Comparison of ENCODE assay signal across 16 cellular contexts in the genomic region with DNA sequence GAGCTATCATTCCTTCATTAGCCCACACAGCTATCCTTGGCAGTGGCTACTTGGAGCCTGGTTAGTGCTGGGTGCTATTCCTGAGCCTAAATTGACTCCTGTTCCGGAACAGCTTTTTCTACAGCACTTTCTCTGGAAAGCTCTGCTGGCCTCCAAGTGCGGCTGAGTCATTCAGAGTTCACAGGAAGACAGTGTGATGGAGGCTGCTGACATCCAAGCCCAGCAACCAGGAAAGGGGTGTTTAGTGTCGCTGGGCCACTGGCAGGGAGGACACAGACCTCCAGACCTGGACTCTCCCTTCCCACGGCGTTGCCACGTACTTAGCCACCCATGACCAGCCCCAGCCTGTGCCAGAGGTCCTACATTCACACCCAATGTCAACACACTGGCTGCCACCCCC. TPM values are rescaled to one million over a fixed set of nuclear protein-coding genes. Genes with fewer than 3 reads are reported as not detected.
DNase-seq lines count a peak whose midpoint lies in the region; ATAC-seq and TF ChIP-seq lines count a peak whose summit lies in the region.
"Had no signal": no experiment of that assay in that cellular context is flagged by ENCODE, and none has a peak within 500 bp of the region (broad histone marks: within the 10 kb centered on the region; RNA-seq: fewer than 3 reads in every experiment).

No MANE protein-coding gene starts in this region.

- H2AFZ ChIP-seq in PC-3 (ENCODE audit: low read length) (no peak overlapping the region), osteoblast (ENCODE audit: low read length) (peak overlapping the region; percentile 68)
- H2AFZ ChIP-seq: GM23338, hepatocyte had no signal

- peak overlapping the region in 5 of 8 donors; percentile 57 to 96 (median 93) for H3K27ac Mint-ChIP-seq in CD8-positive, alpha-beta memory T cell
- H3K27ac Mint-ChIP-seq in naive thymus-derived CD4-positive, alpha-beta T cell, result no peak overlapping the region
- H3K27ac Mint-ChIP-seq in type B pancreatic cell, result no peak overlapping the region
- H3K27ac Mint-ChIP-seq: GM23338 had no signal

- no peaks in the 10 kb centered on the region for H3K27me3 Mint-ChIP-seq in CD8-positive, alpha-beta memory T cell
- H3K27me3 Mint-ChIP-seq in naive thymus-derived CD4-positive, alpha-beta T cell, result no peaks in the 10 kb centered on the region
- H3K27me3 Mint-ChIP-seq in type B pancreatic cell, result no peaks in the 10 kb centered on the region

- no peaks in the 10 kb centered on the region for H3K36me3 ChIP-seq in CD8-positive, alpha-beta memory T cell (ENCODE audit: insufficient read depth, low read length)
- H3K36me3 ChIP-seq in PC-3 (ENCODE audit: low read depth, low read length) (no peaks in the 10 kb centered on the region), osteoblast (ENCODE audit: insufficient read depth, low read length) (no peaks in the 10 kb centered on the region)
- H3K36me3 ChIP-seq in naive thymus-derived CD4-positive, alpha-beta T cell (ENCODE audit: control insufficient read depth in 2 of 3, insufficient read depth in 3 of 3, low read length in 3 of 3), result no peaks in the 10 kb centered on the region

- no peaks in the 10 kb centered on the region for H3K9me3 Mint-ChIP-seq in CD8-positive, alpha-beta memory T cell
- no peaks in the 10 kb centered on the region for H3K9me3 Mint-ChIP-seq in naive thymus-derived CD4-positive, alpha-beta T cell
- peaks cover 4% of the 10 kb centered on the region for H3K9me3 Mint-ChIP-seq in type B pancreatic cell
- H3K9me3 Mint-ChIP-seq: GM23338 had no signal

- H3K79me2 ChIP-seq in PC-3 (ENCODE audit: low read length) (no peaks in the 10 kb centered on the region), osteoblast (ENCODE audit: insufficient read depth, low read length) (no peaks in the 10 kb centered on the region)
- H3K79me2 ChIP-seq: hepatocyte had no signal

- H3K4me2 ChIP-seq in PC-3 (ENCODE audit: low read length) (no peak overlapping the region), osteoblast (ENCODE audit: insufficient read depth, low read length) (no peak overlapping the region)
- H3K4me2 ChIP-seq: GM23338, hepatocyte had no signal

- peak; percentile 70 for ATAC-seq in PC-3
- ATAC-seq in naive thymus-derived CD4-positive, alpha-beta T cell, result no peak
- ATAC-seq in GM18868 (IDR thresholded peaks at IDR 0.05; ENCODE audit: unreplicated experiment), result no peak
- ATAC-seq in HG03097 (IDR thresholded peaks at IDR 0.05; ENCODE audit: low FRiP score, unreplicated experiment), result no peak
- ATAC-seq: GM23338, left lobe of liver had no signal

- H3K4me3 ChIP-seq in CD8-positive, alpha-beta memory T cell (ENCODE audit: low read length), result no peak overlapping the region
- H3K4me3 ChIP-seq in PC-3 (ENCODE audit: low read length) (no peak overlapping the region), fibroblast of pulmonary artery (replicated peaks; ENCODE audit: low read depth, low read length) (no peak overlapping the region), osteoblast (ENCODE audit: insufficient read depth, low read length) (no peak overlapping the region)
- no peak overlapping the region for H3K4me3 ChIP-seq in naive thymus-derived CD4-positive, alpha-beta T cell (ENCODE audit: low read length)
- H3K4me3 ChIP-seq: GM23338, hepatocyte had no signal

- H3K9me3 ChIP-seq in CD8-positive, alpha-beta memory T cell (ENCODE audit: low read length), result no peaks in the 10 kb centered on the region
- H3K9me3 ChIP-seq in PC-3 (ENCODE audit: low read length) (no peaks in the 10 kb centered on the region), osteoblast (ENCODE audit: low read depth, low read length) (no peaks in the 10 kb centered on the region)
- no peaks in the 10 kb centered on the region for H3K9me3 ChIP-seq in naive thymus-derived CD4-positive, alpha-beta T cell (ENCODE audit: control insufficient read depth in 2 of 3, low read length in 3 of 3)

- no peak for DNase-seq in CD8-positive, alpha-beta memory T cell
- peak; percentile 18 for DNase-seq in PC-3
- DNase-seq in fibroblast of pulmonary artery (ENCODE audit: low read depth), result peak; percentile 41
- DNase-seq in osteoblast (ENCODE audit: insufficient read length, low spot score, missing footprints), result peak; percentile 93
- DNase-seq in naive thymus-derived CD4-positive, alpha-beta T cell, result no peak
- no peak for DNase-seq in type B pancreatic cell (ENCODE audit: extremely low spot score, unreplicated experiment)
- DNase-seq: activated effector memory CD4-positive, alpha-beta T cell treated with Interleukin-2 at 50 U/mL for 16 hours; NCI-H187; NCI-H774; occipital lobe; SIG-M5 had no signal

- no peaks in the 10 kb centered on the region for H3K9me2 ChIP-seq in PC-3 (replicated peaks; ENCODE audit: low read length)

- peak overlapping the region in 1 of 7 donors; percentile 57 for H3K4me3 Mint-ChIP-seq in CD8-positive, alpha-beta memory T cell
- H3K4me3 Mint-ChIP-seq in naive thymus-derived CD4-positive, alpha-beta T cell, result no peak overlapping the region
- H3K4me3 Mint-ChIP-seq in type B pancreatic cell, result no peak overlapping the region
- H3K4me3 Mint-ChIP-seq: GM23338 had no signal

- H3K4me1 ChIP-seq in CD8-positive, alpha-beta memory T cell (ENCODE audit: insufficient read depth, low read length), result peaks cover 26% of the 10 kb centered on the region
- H3K4me1 ChIP-seq in PC-3 (ENCODE audit: insufficient read depth, low read length), result no peaks in the 10 kb centered on the region
- no peaks in the 10 kb centered on the region for H3K4me1 ChIP-seq in osteoblast (ENCODE audit: insufficient read depth, low read length)
- H3K4me1 ChIP-seq in naive thymus-derived CD4-positive, alpha-beta T cell (ENCODE audit: control insufficient read depth in 2 of 2, insufficient read depth in 2 of 2, low read length in 2 of 2), result peaks cover 0 to 22% of the 10 kb centered on the region in 2 donors

- H3F3A ChIP-seq in PC-3 (ENCODE audit: low read length, unreplicated experiment), result no peaks in the 10 kb centered on the region

- H4K20me1 ChIP-seq in PC-3 (ENCODE audit: low read length) (no peaks in the 10 kb centered on the region), osteoblast (ENCODE audit: insufficient read depth, low read length) (no peaks in the 10 kb centered on the region)

- intact Hi-C loops in PC-3 (cut with micrococcal nuclease), result no loop called here
- intact Hi-C loops in naive thymus-derived CD4-positive, alpha-beta T cell (cut with micrococcal nuclease), result no loop called here

- H3K4me1 Mint-ChIP-seq in CD8-positive, alpha-beta memory T cell, result peaks cover 26 to 35% (median 33%) of the 10 kb centered on the region in 3 donors
- H3K4me1 Mint-ChIP-seq in naive thymus-derived CD4-positive, alpha-beta T cell, result peaks cover 0 to 8% (median 0%) of the 10 kb centered on the region in 7 donors
- peaks cover 6% of the 10 kb centered on the region for H3K4me1 Mint-ChIP-seq in type B pancreatic cell (ENCODE audit: unreplicated experiment)

- POLR2A ChIA-PET in CD8-positive, alpha-beta memory T cell (lab: Charles Lee), result no interaction called here
- POLR2A ChIA-PET in PC-3 (lab: Charles Lee; ENCODE audit: unreplicated experiment), result no interaction called here
- POLR2A ChIA-PET in naive thymus-derived CD4-positive, alpha-beta T cell (lab: Charles Lee), result no interaction called here

- CTCF ChIA-PET in CD8-positive, alpha-beta memory T cell (lab: Charles Lee), result interaction anchor here (0.9 to 1.4 kb wide), 2 partner anchors 75 to 76 kb away, joined by 3 to 4 read pairs; no protein-coding TSS in a partner anchor
- CTCF ChIA-PET in PC-3 (lab: Charles Lee), result no interaction called here
- CTCF ChIA-PET in naive thymus-derived CD4-positive, alpha-beta T cell (lab: Charles Lee), result no interaction called here

- H3K9ac ChIP-seq in PC-3 (ENCODE audit: low read length), result no peak overlapping the region

- H3K27ac ChIP-seq in CD8-positive, alpha-beta memory T cell (ENCODE audit: low read depth, low read length), result no peak overlapping the region
- H3K27ac ChIP-seq in PC-3 (ENCODE audit: low read length) (no peak overlapping the region), osteoblast (ENCODE audit: low read depth, low read length) (no peak overlapping the region)
- H3K27ac ChIP-seq in naive thymus-derived CD4-positive, alpha-beta T cell (ENCODE audit: low read depth, low read length), result no peak overlapping the region
- H3K27ac ChIP-seq: hepatocyte had no signal

- H3K36me3 Mint-ChIP-seq in CD8-positive, alpha-beta memory T cell, result no peaks in the 10 kb centered on the region
- H3K36me3 Mint-ChIP-seq in naive thymus-derived CD4-positive, alpha-beta T cell, result no peaks in the 10 kb centered on the region
- no peaks in the 10 kb centered on the region for H3K36me3 Mint-ChIP-seq in type B pancreatic cell

- no TSS peak for BruUV-seq in PC-3 (replicated peaks; lab: Mats Ljungman, UMichigan)

- TF ChIP-seq CTCF in PC-3 (conservative IDR thresholded peaks at IDR 0.05; ENCODE audit: low read depth, low read length) (no peak), fibroblast of pulmonary artery (IDR thresholded peaks at IDR 0.05; ENCODE audit: low read length, missing control alignments) (no peak), osteoblast (IDR thresholded peaks at IDR 0.05; ENCODE audit: extremely low read depth, low read depth, low read length) (no peak), type B pancreatic cell (conservative IDR thresholded peaks at IDR 0.05) (no peak)

- no peaks in the 10 kb centered on the region for H3K27me3 ChIP-seq in CD8-positive, alpha-beta memory T cell (ENCODE audit: insufficient read depth, low read length, poor library complexity, severe bottlenecking)
- H3K27me3 ChIP-seq in PC-3 (ENCODE audit: low read length) (no peaks in the 10 kb centered on the region), osteoblast (ENCODE audit: insufficient read depth, low read length) (no peaks in the 10 kb centered on the region)
- no peaks in the 10 kb centered on the region for H3K27me3 ChIP-seq in naive thymus-derived CD4-positive, alpha-beta T cell (ENCODE audit: control insufficient read depth in 2 of 2, insufficient read depth in 2 of 2, low read length in 2 of 2)
- H3K27me3 ChIP-seq: hepatocyte had no signal

RNA-seq across cellular contexts. Expression of a gene that starts 28.7 kb away (rescaled TPM):
- 1 to 10 TPM in 1 of 2 experiments, under 1 TPM in 1; 0.73 to 1.1 TPM for total RNA-seq in CD8-positive, alpha-beta memory T cell
- 2.6 TPM for polyA plus RNA-seq in CD8-positive, alpha-beta memory T cell
- total RNA-seq in PC-3 (2014; rRNA removed), result 0.17 and 0.44 TPM in 2 replicates
- total RNA-seq in osteoblast, result not detected in 2 replicates
- total RNA-seq in naive thymus-derived CD4-positive, alpha-beta T cell, result 1 to 10 TPM in 4 of 5 experiments, under 1 TPM in 1; 0.97 to 6.2 (median 2.5) TPM
- polyA plus RNA-seq in naive thymus-derived CD4-positive, alpha-beta T cell, result under 1 TPM; 0.32 to 0.38 TPM
- total RNA-seq in type B pancreatic cell (ENCODE audit: low replicate concordance), result 7.8 and 19.4 TPM in 2 replicates

Comparison
In these comparisons a context has a peak if more than half of its experiments do, and no peak if none do; other contexts are left out.
1. DNase-seq: peak in PC-3 (single experiment), fibroblast of pulmonary artery (single experiment) and osteoblast (single experiment); none in CD8-positive, alpha-beta memory T cell (0 of 5), naive thymus-derived CD4-positive, alpha-beta T cell (0 of 9) and type B pancreatic cell (single experiment).
2. H3K27ac Mint-ChIP-seq: peak in CD8-positive, alpha-beta memory T cell (5 of 8); none in naive thymus-derived CD4-positive, alpha-beta T cell (0 of 9) and type B pancreatic cell (single experiment).